ENCODE assay signal across 13 cellular contexts in genomic region chr1:9889411-9889810, GRCh38. TPM values are rescaled to one million over a fixed set of nuclear protein-coding genes. Genes with fewer than 3 reads are reported as not detected.
DNase-seq lines count a peak whose midpoint lies in the region; ATAC-seq and TF ChIP-seq lines count a peak whose summit lies in the region.
"Had no signal": no experiment of that assay in that cellular context is flagged by ENCODE, and none has a peak within 500 bp of the region (broad histone marks: within the 10 kb centered on the region; RNA-seq: fewer than 3 reads in every experiment).

No MANE protein-coding gene starts in this region.

- no peak for ATAC-seq in CD8-positive, alpha-beta T cell
- ATAC-seq in PC-3 (no peak), left lobe of liver (no peak)

- POLR2A ChIA-PET in CD8-positive, alpha-beta T cell (lab: Charles Lee), result no interaction called here
- POLR2A ChIA-PET in PC-3 (lab: Charles Lee; ENCODE audit: unreplicated experiment), result no interaction called here

- no peak overlapping the region for H3K4me3 Mint-ChIP-seq in CD8-positive, alpha-beta T cell
- H3K4me3 Mint-ChIP-seq: activated naive CD4-positive, alpha-beta T cell treated with anti-CD3 and anti-CD28 coated beads, Interleukin-2, amount 10 ng/mL, durations not matched to agents 7 days and 5 days had no signal

- peaks cover 29% of the 10 kb centered on the region for H3K79me2 ChIP-seq in PC-3 (ENCODE audit: low read length)
- H3K79me2 ChIP-seq in trophoblast cell (ENCODE audit: control insufficient read depth, insufficient read depth, low read length, poor library complexity), result no peaks in the 10 kb centered on the region

- H3K4me1 Mint-ChIP-seq in CD8-positive, alpha-beta T cell (ENCODE audit: low read depth), result peaks cover 6% of the 10 kb centered on the region

- H3K9me3 Mint-ChIP-seq in CD8-positive, alpha-beta T cell, result no peaks in the 10 kb centered on the region
- H3K9me3 Mint-ChIP-seq: activated naive CD4-positive, alpha-beta T cell treated with anti-CD3 and anti-CD28 coated beads, Interleukin-2, amount 10 ng/mL, durations not matched to agents 7 days and 5 days had no signal

- H2BK5ac ChIP-seq in trophoblast cell (ENCODE audit: low read depth, low read length, poor library complexity), result no peak overlapping the region

- H3K23ac ChIP-seq in trophoblast cell (ENCODE audit: low read length), result no peak overlapping the region

- H3K4me3 ChIP-seq in CD8-positive, alpha-beta T cell (ENCODE audit: low read depth, low read length), result no peak overlapping the region
- no peak overlapping the region for H3K4me3 ChIP-seq in PC-3 (ENCODE audit: low read length)
- H3K4me3 ChIP-seq in esophagus squamous epithelium, result no peak overlapping the region
- H3K4me3 ChIP-seq in trophoblast cell (ENCODE audit: low read depth, low read length), result no peak overlapping the region
- H3K4me3 ChIP-seq: colonic mucosa had no signal

- no peak overlapping the region for H2BK120ac ChIP-seq in trophoblast cell (ENCODE audit: insufficient read depth, low read length, poor library complexity)

- no peak overlapping the region for H4K8ac ChIP-seq in trophoblast cell (ENCODE audit: low read depth, low read length)

- no peaks in the 10 kb centered on the region for H3K27me3 Mint-ChIP-seq in CD8-positive, alpha-beta T cell (ENCODE audit: low read depth)
- H3K27me3 Mint-ChIP-seq: activated naive CD4-positive, alpha-beta T cell treated with anti-CD3 and anti-CD28 coated beads, Interleukin-2, amount 10 ng/mL, durations not matched to agents 7 days and 5 days had no signal

- H3K18ac ChIP-seq in trophoblast cell (ENCODE audit: low read length), result no peak overlapping the region

- no peak overlapping the region for H4K12ac ChIP-seq in trophoblast cell (ENCODE audit: low read depth, low read length)

- H2AFZ ChIP-seq in PC-3 (ENCODE audit: low read length) (no peak overlapping the region), trophoblast cell (ENCODE audit: insufficient read depth, low read length, poor library complexity) (no peak overlapping the region)

- H3K36me3 ChIP-seq in CD8-positive, alpha-beta T cell (ENCODE audit: insufficient read depth, low read length), result no peaks in the 10 kb centered on the region
- H3K36me3 ChIP-seq in PC-3 (ENCODE audit: low read depth, low read length), result peaks cover 3% of the 10 kb centered on the region; the same call in 1 of the 2 replicates
- peaks cover 0 to 47% (median 0%) of the 10 kb centered on the region in 3 donors for H3K36me3 ChIP-seq in esophagus squamous epithelium
- peaks cover 3% of the 10 kb centered on the region in 2 experiments for H3K36me3 ChIP-seq in trophoblast cell (ENCODE audit: control insufficient read depth in 1 of 2, insufficient read depth in 2 of 2, low read length in 2 of 2)
- H3K36me3 ChIP-seq: colonic mucosa had no signal

- H3K27ac Mint-ChIP-seq in CD8-positive, alpha-beta T cell, result peak overlapping the region; percentile 7
- H3K27ac Mint-ChIP-seq: activated naive CD4-positive, alpha-beta T cell treated with anti-CD3 and anti-CD28 coated beads, Interleukin-2, amount 10 ng/mL, durations not matched to agents 7 days and 5 days had no signal

- no TSS peak for BruUV-seq in PC-3 (replicated peaks; lab: Mats Ljungman, UMichigan)

- no peak overlapping the region for H3K9ac ChIP-seq in PC-3 (ENCODE audit: low read length)
- no peak overlapping the region for H3K9ac ChIP-seq in trophoblast cell (ENCODE audit: low read length)

- H4K91ac ChIP-seq in trophoblast cell (ENCODE audit: low read depth, low read length), result no peak overlapping the region

- H3K27me3 ChIP-seq in CD8-positive, alpha-beta T cell (ENCODE audit: insufficient read depth, low read length), result no peaks in the 10 kb centered on the region
- H3K27me3 ChIP-seq in PC-3 (ENCODE audit: low read length), result no peaks in the 10 kb centered on the region
- no peaks in the 10 kb centered on the region for H3K27me3 ChIP-seq in esophagus squamous epithelium
- H3K27me3 ChIP-seq in trophoblast cell (ENCODE audit: insufficient read depth, low read length), result no peaks in the 10 kb centered on the region
- H3K27me3 ChIP-seq: colonic mucosa had no signal

- no peaks in the 10 kb centered on the region for H3K9me2 ChIP-seq in PC-3 (replicated peaks; ENCODE audit: low read length)

- no peak overlapping the region for H2AK5ac ChIP-seq in trophoblast cell (ENCODE audit: low read length)

- H3K36me3 Mint-ChIP-seq in CD8-positive, alpha-beta T cell, result peaks cover 5% of the 10 kb centered on the region
- H3K36me3 Mint-ChIP-seq: activated naive CD4-positive, alpha-beta T cell treated with anti-CD3 and anti-CD28 coated beads, Interleukin-2, amount 10 ng/mL, durations not matched to agents 7 days and 5 days had no signal

- H4K20me1 ChIP-seq in PC-3 (ENCODE audit: low read length), result no peaks in the 10 kb centered on the region

- no peak overlapping the region for H3K4ac ChIP-seq in trophoblast cell (ENCODE audit: low read depth, low read length)

- TF ChIP-seq CTCF in CD8-positive, alpha-beta T cell (IDR thresholded peaks at IDR 0.05), result no peak
- TF ChIP-seq CTCF in PC-3 (conservative IDR thresholded peaks at IDR 0.05; ENCODE audit: low read depth, low read length) (no peak), esophagus squamous epithelium (IDR thresholded peaks at IDR 0.05) (no peak)

- H3K4me2 ChIP-seq in PC-3 (ENCODE audit: low read length), result no peak overlapping the region
- H3K4me2 ChIP-seq in trophoblast cell (ENCODE audit: low read length), result no peak overlapping the region

- peaks cover 10% of the 10 kb centered on the region for H3K79me1 ChIP-seq in trophoblast cell (ENCODE audit: low read length)

- WGBS in esophagus squamous epithelium, 2 donors, result 56 to 76% methylated on average over 5 to 8 of the region's 8 CpGs
- no CpG with 5 or more reads among the region's 8 CpGs for WGBS in trophoblast cell (ENCODE audit: extremely low coverage, insufficient coverage, insufficient read length)

- no peak overlapping the region for H2BK12ac ChIP-seq in trophoblast cell (ENCODE audit: low read length)

- H3K4me1 ChIP-seq in CD8-positive, alpha-beta T cell (ENCODE audit: insufficient read depth, low read length), result no peaks in the 10 kb centered on the region
- peaks cover 52% of the 10 kb centered on the region for H3K4me1 ChIP-seq in PC-3 (ENCODE audit: insufficient read depth, low read length)
- peaks cover 35 to 94% (median 51%) of the 10 kb centered on the region in 3 donors for H3K4me1 ChIP-seq in esophagus squamous epithelium
- H3K4me1 ChIP-seq in trophoblast cell (ENCODE audit: control insufficient read depth in 1 of 2, insufficient read depth in 2 of 2, low read length in 2 of 2), result peaks cover 22 to 34% of the 10 kb centered on the region in 2 experiments
- H3K4me1 ChIP-seq: colonic mucosa had no signal

- H3K9me3 ChIP-seq in CD8-positive, alpha-beta T cell (ENCODE audit: low read length), result no peaks in the 10 kb centered on the region
- H3K9me3 ChIP-seq in PC-3 (ENCODE audit: low read length) (no peaks in the 10 kb centered on the region), esophagus squamous epithelium (no peaks in the 10 kb centered on the region), trophoblast cell (ENCODE audit: insufficient read depth, low read depth, low read length) (no peaks in the 10 kb centered on the region)
- H3K9me3 ChIP-seq: colonic mucosa had no signal

- H3K14ac ChIP-seq in trophoblast cell (ENCODE audit: low read length), result no peak overlapping the region

- intact Hi-C loops in CD8-positive, alpha-beta T cell (cut with DNase I, micrococcal nuclease), result no loop called here
- intact Hi-C loops in PC-3 (cut with micrococcal nuclease), result no loop called here
- intact Hi-C loops in esophagus squamous epithelium (cut with DNase I), result no loop called here

- CTCF ChIA-PET in CD8-positive, alpha-beta T cell (lab: Charles Lee), result interaction anchor here (1.3 to 1.8 kb wide), 3 partner anchors 14 to 105 kb away, joined by 3 to 5 read pairs (median 5); no protein-coding TSS in a partner anchor
- CTCF ChIA-PET in PC-3 (lab: Charles Lee), result interaction anchor here (1.7 kb wide), 1 partner anchor 25 kb away, joined by 5 read pairs; no protein-coding TSS in a partner anchor

- no peak for DNase-seq in CD8-positive, alpha-beta T cell
- DNase-seq in PC-3 (no peak), esophagus squamous epithelium (lab: John Stamatoyannopoulos, UW) (no peak), trophoblast cell (no peak), GF-D8 (lab: John Stamatoyannopoulos, UW) (no peak), cerebellar nuclear complex (lab: John Stamatoyannopoulos, UW) (no peak), NK-92 (lab: John Stamatoyannopoulos, UW; ENCODE audit: unreplicated experiment) (no peak), left lobe of liver (ENCODE audit: low spot score) (no peak)
- DNase-seq: activated CD8-positive, alpha-beta memory T cell treated with anti-CD3 and anti-CD28 coated beads for 24 hours; activated naive CD4-positive, alpha-beta T cell treated with anti-CD3 and anti-CD28 coated beads, Interleukin-2, amount 10 ng/mL, durations not matched to agents 7 days and 5 days; colonic mucosa; kidney glomerular epithelial cell had no signal

- peaks cover 21% of the 10 kb centered on the region for H3F3A ChIP-seq in PC-3 (ENCODE audit: low read length, unreplicated experiment)

- H3K27ac ChIP-seq in CD8-positive, alpha-beta T cell (ENCODE audit: low read depth, low read length), result no peak overlapping the region
- H3K27ac ChIP-seq in PC-3 (ENCODE audit: low read length) (peak overlapping the region; percentile 99), esophagus squamous epithelium (peak overlapping the region; percentile 82 to 95 (median 91)), trophoblast cell (ENCODE audit: low read depth, low read length) (peak overlapping the region; percentile 65)
- H3K27ac ChIP-seq: C4-2B, colonic mucosa had no signal

- no peak for TF ChIP-seq POLR2A in esophagus squamous epithelium (IDR thresholded peaks at IDR 0.05)

RNA-seq across cellular contexts. Expression of gene CTNNBIP1, which starts 20.7 kb away (rescaled TPM):
- 1 to 10 TPM; 6.3 to 7.7 TPM for total RNA-seq in CD8-positive, alpha-beta T cell
- total RNA-seq in PC-3 (2014; rRNA removed) (78.1 and 102 TPM in 2 replicates), esophagus squamous epithelium (100 to 1,000 TPM in 2 of 4 donors, 10 to 100 TPM in 2; 76.1 to 186 (median 118) TPM), left lobe of liver (24.2 TPM)
- polyA plus RNA-seq in trophoblast cell (2013), result 25.8 and 28.5 TPM in 2 replicates

RNA-seq across cellular contexts. Expression of gene LZIC, which starts 53.8 kb away (rescaled TPM):
- total RNA-seq in CD8-positive, alpha-beta T cell, result 10 to 100 TPM; 12.9 to 13.6 TPM
- total RNA-seq in PC-3 (2014; rRNA removed) (27.2 and 32.5 TPM in 2 replicates), esophagus squamous epithelium (10 to 100 TPM; 21.4 to 24.7 (median 23.0) TPM), left lobe of liver (12.7 TPM)
- polyA plus RNA-seq in trophoblast cell (2013), result 20.1 and 20.9 TPM in 2 replicates

RNA-seq across cellular contexts. Expression of gene NMNAT1, which starts 53.9 kb away (rescaled TPM):
- 1 to 10 TPM; 1.1 to 1.2 TPM for total RNA-seq in CD8-positive, alpha-beta T cell
- total RNA-seq in PC-3 (2014; rRNA removed), result 4.6 and 7.3 TPM in 2 replicates
- total RNA-seq in esophagus squamous epithelium, result 1 to 10 TPM; 3.9 to 7.9 (median 6.0) TPM
- 6.2 and 6.6 TPM in 2 replicates for polyA plus RNA-seq in trophoblast cell (2013)
- total RNA-seq in left lobe of liver, result 7.6 TPM
